In the genomic region with DNA sequence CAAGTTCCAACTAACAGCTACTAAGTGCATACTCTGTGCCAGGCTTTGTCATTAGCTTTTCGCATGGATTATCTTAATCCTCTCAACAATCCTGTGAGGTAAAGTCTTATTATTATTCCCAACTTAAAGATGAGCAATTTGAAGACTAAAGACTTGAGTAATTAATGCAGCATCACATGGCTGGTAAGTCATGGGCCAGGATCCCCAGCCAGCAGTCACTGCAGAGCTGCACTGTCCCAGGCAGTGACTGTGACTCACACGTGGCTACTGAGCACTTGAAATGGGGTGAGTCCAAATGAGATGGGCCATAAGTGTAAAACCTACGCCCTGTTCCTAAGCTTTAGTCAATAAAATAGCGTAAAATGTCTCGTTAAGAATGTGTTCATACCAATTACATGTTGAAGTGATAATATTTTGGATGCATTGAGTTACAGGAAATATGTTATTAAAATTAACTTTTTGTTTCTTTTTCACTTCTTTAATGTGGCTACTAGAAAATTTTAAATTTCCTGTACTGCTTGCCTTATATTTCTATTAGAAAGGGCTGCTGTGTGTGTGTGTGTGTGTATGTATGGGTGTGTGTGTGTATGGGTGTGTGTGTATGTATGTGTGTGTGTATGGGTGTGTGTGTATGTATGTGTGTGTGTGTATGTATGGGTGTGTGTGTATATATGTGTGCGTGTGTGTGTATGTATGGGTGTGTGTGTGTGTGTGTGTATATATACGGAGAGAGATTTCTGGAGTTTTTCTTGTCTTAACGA, we compare ENCODE assay signal across 17 cellular contexts.
A peak's percentile ranks its signal among the peaks of the same experiment; 100 is the strongest.
DNase-seq lines count a peak whose midpoint lies in the region; ATAC-seq and TF ChIP-seq lines count a peak whose summit lies in the region.
"Had no signal": no experiment of that assay in that cellular context is flagged by ENCODE, and none has a peak within 500 bp of the region (broad histone marks: within the 10 kb centered on the region; RNA-seq: fewer than 3 reads in every experiment).

No MANE protein-coding gene starts in this region.

- POLR2A ChIA-PET in activated CD8-positive, alpha-beta T cell treated with anti-CD3 and anti-CD28 coated beads for 36 hours (lab: Charles Lee): no interaction called here

- H3K4me3 ChIP-seq in mucosa of descending colon (no peak overlapping the region), spleen (no peak overlapping the region)
- H3K4me3 ChIP-seq: psoas muscle, uterus had no signal

- CTCF ChIA-PET in activated CD8-positive, alpha-beta T cell treated with anti-CD3 and anti-CD28 coated beads for 36 hours (lab: Charles Lee): no interaction called here

- peaks cover 3% of the 10 kb centered on the region for H3K4me1 Mint-ChIP-seq in activated CD8-positive, alpha-beta T cell treated with anti-CD3 and anti-CD28 coated beads for 36 hours (ENCODE audit: low read depth)

- 75 to 82% (median 81%) methylated on average over 8 of the region's 8 CpGs for WGBS in spleen, 5 donors

- H3K36me3 ChIP-seq in mucosa of descending colon (ENCODE audit: low read depth) (no peaks in the 10 kb centered on the region), spleen (no peaks in the 10 kb centered on the region)
- H3K36me3 ChIP-seq: uterus had no signal

- H3K4me1 ChIP-seq in mucosa of descending colon (ENCODE audit: low read depth) (peaks cover 8% of the 10 kb centered on the region), spleen (peaks cover 0 to 16% (median 3%) of the 10 kb centered on the region in 6 donors)
- H3K4me1 ChIP-seq: uterus had no signal

- no peak overlapping the region for H3K27ac Mint-ChIP-seq in activated CD8-positive, alpha-beta T cell treated with anti-CD3 and anti-CD28 coated beads for 36 hours
- H3K27ac Mint-ChIP-seq: activated T-cell treated with anti-CD3 and anti-CD28 coated beads, Interleukin-2, amount 50 U/mL, for 72 hours had no signal

- TF ChIP-seq CTCF in activated CD8-positive, alpha-beta T cell treated with anti-CD3 and anti-CD28 coated beads for 36 hours (IDR thresholded peaks at IDR 0.05): no peak
- no peak for TF ChIP-seq CTCF in mucosa of descending colon (IDR thresholded peaks at IDR 0.05)
- no peak for TF ChIP-seq CTCF in spleen (IDR thresholded peaks at IDR 0.05 in 8 of 11, conservative IDR thresholded peaks at IDR 0.05 in 3 of 11)

- TF ChIP-seq POLR2A in spleen (IDR thresholded peaks at IDR 0.05): no peak

- H3K27ac ChIP-seq in spleen: no peak overlapping the region
- H3K27ac ChIP-seq: psoas muscle, uterus had no signal

- no peaks in the 10 kb centered on the region for H3K27me3 Mint-ChIP-seq in activated CD8-positive, alpha-beta T cell treated with anti-CD3 and anti-CD28 coated beads for 36 hours

- DNase-seq in AG20443 (ENCODE audit: low spot score): peak; percentile 40
- DNase-seq in GM03348 (ENCODE audit: low spot score): peak; percentile 21
- DNase-seq in activated CD8-positive, alpha-beta T cell treated with anti-CD3 and anti-CD28 coated beads for 36 hours: peak; percentile 2
- no peak for DNase-seq in mucosa of descending colon
- no peak for DNase-seq in SKM-1 (lab: John Stamatoyannopoulos, UW; ENCODE audit: unreplicated experiment)
- DNase-seq in posterior cingulate gyrus: no peak
- DNase-seq in spleen: no peak
- no peak for DNase-seq in COLO829 (ENCODE audit: low spot score)
- DNase-seq: activated CD4-positive, alpha-beta T cell treated with anti-CD3 and anti-CD28 coated beads for 48 hours; activated T-cell treated with anti-CD3 and anti-CD28 coated beads, Interleukin-2, amount 50 U/mL, for 72 hours; GOT3; immature natural killer cell; midbrain; PC-3; psoas muscle; uterus had no signal

- no peaks in the 10 kb centered on the region for H3K9me3 ChIP-seq in mucosa of descending colon
- no peaks in the 10 kb centered on the region for H3K9me3 ChIP-seq in spleen
- H3K9me3 ChIP-seq: psoas muscle, uterus had no signal

- no peaks in the 10 kb centered on the region for H3K36me3 Mint-ChIP-seq in activated CD8-positive, alpha-beta T cell treated with anti-CD3 and anti-CD28 coated beads for 36 hours (ENCODE audit: low read depth)

- peak; percentile 58 for ATAC-seq in activated CD8-positive, alpha-beta T cell treated with anti-CD3 and anti-CD28 coated beads for 36 hours
- ATAC-seq in mucosa of descending colon: peak; percentile 81
- ATAC-seq: HepG2, PC-3 had no signal

- intact Hi-C loops in activated CD8-positive, alpha-beta T cell treated with anti-CD3 and anti-CD28 coated beads for 36 hours (cut with micrococcal nuclease): no loop called here
- intact Hi-C loops in mucosa of descending colon (cut with DNase I, micrococcal nuclease): no loop called here
- intact Hi-C loops in posterior cingulate gyrus (cut with DNase I): no loop called here
- intact Hi-C loops in spleen (cut with DNase I; ENCODE audit: low total_unique reads): no loop called here

- peaks cover 2% of the 10 kb centered on the region for H3K9me3 Mint-ChIP-seq in activated CD8-positive, alpha-beta T cell treated with anti-CD3 and anti-CD28 coated beads for 36 hours

- no peaks in the 10 kb centered on the region for H3K27me3 ChIP-seq in spleen (replicated peaks in 1 of 7)
- H3K27me3 ChIP-seq: uterus had no signal

- no peak overlapping the region for H3K4me3 Mint-ChIP-seq in activated CD8-positive, alpha-beta T cell treated with anti-CD3 and anti-CD28 coated beads for 36 hours
- H3K4me3 Mint-ChIP-seq: activated T-cell treated with anti-CD3 and anti-CD28 coated beads, Interleukin-2, amount 50 U/mL, for 72 hours had no signal

Comparison
In these comparisons a context has a peak if more than half of its experiments do, and no peak if none do; other contexts are left out.
1. DNase-seq: peak in AG20443 (single experiment), GM03348 (single experiment) and activated CD8-positive, alpha-beta T cell treated with anti-CD3 and anti-CD28 coated beads for 36 hours (single experiment); none in mucosa of descending colon (0 of 3), SKM-1 (single experiment), posterior cingulate gyrus (0 of 10), spleen (single experiment) and COLO829 (single experiment).